In the genomic region with DNA sequence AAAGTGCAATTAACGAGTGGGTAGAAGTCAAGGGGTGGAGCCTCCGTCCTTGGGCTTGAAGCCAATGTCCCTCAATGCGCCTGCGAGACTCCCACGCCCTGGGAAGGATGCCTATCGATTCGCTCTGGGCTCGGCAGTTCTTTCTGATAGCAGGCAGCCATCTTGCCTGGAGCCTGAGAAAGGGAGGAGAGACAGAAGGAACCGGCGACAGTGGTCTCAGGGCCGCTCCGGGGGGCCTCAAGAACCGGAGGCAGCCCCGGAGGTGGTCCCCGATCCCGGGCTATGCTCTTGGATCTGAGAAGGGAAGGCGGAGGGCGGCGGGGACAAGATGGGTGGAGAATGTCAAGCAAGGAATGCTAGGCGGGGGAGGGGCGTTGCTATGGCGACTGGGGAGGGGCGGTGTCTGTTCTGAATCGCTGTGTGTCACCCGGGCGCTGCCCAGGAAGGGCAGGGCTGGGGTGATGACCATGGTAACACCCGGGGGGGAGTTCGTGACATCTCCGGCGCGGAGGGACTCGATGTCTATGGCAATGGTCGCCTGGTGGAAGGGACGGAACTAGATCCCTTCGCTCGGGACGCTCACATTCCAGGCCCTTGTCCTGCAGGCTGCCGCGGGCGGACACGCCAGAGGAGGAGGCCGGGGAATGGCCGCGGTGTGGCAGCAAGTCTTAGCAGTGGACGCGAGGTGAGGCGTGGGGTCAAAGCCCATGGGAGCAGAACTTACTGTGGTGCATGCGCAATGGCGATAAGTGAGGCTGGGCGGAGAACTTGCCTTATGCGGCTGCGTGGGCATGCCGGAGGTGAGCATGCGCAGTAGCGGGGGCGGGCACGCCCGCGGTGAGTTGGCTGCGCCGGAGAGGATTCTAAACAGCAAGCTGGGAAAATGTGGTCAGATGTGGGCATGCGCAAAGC, we compare ENCODE assay signal across 8 cellular contexts. TPM values are rescaled to one million over a fixed set of nuclear protein-coding genes. Genes with fewer than 3 reads are reported as not detected.
DNase-seq lines count a peak whose midpoint lies in the region; ATAC-seq, FAIRE-seq and TF ChIP-seq lines count a peak whose summit lies in the region.

Gene WDR13, plus strand, starts transcription at position 140 of the 912 bp plus-strand sequence. Its CDS starts 505 bp downstream, at position 645.

- H3K27me3 ChIP-seq in adipocyte (replicated peaks; ENCODE audit: control insufficient read depth, insufficient read depth, low read length) (no peaks in the 10 kb centered on the region), pancreas (no peaks in the 10 kb centered on the region), thyroid gland (no peaks in the 10 kb centered on the region)

- DNase-seq in GM10248 (ENCODE audit: extremely low spot score) = peak; percentile 89
- DNase-seq in NCI-H1436 treated with DMSO at 0.1 percent for 48 hours (lab: John Stamatoyannopoulos, UW) = peak; percentile 52
- DNase-seq in T follicular helper cell (ENCODE audit: low read depth) = peak; percentile 83
- peak; percentile 93 for DNase-seq in adipocyte (ENCODE audit: low read depth)
- peak; percentile 94 for DNase-seq in Right ventricle myocardium superior
- peak; percentile 91 to 96 (median 91) for DNase-seq in pancreas
- DNase-seq in thyroid gland = peak; percentile 89 to 92

- TF ChIP-seq POLR2A in thyroid gland (IDR thresholded peaks at IDR 0.05) = peak; percentile 33 to 79

- POLR2A ChIA-PET in GM10248 (lab: Yijun Ruan, JAX) = no interaction called here

- intact Hi-C loops in Right ventricle myocardium superior (cut with DNase I) = no loop called here
- intact Hi-C loops in pancreas (cut with DNase I) = no loop called here
- intact Hi-C loops in thyroid gland (cut with DNase I) = no loop called here

- ATAC-seq in HG02642 (IDR thresholded peaks at IDR 0.05; ENCODE audit: poor library complexity, unreplicated experiment) = peak; percentile 77
- peak; percentile 96 for ATAC-seq in Right ventricle myocardium superior (ENCODE audit: poor library complexity)
- ATAC-seq in pancreas = peak; percentile 74 to 93 (median 86)

- 0 to 33% methylated on average over 62 of the region's 62 CpGs for WGBS in pancreas, 2 donors
- 0% methylated on average over 5 to 25 of the region's 62 CpGs for WGBS in thyroid gland, 2 donors

- peak within 1 kb of the TSS; percentile 89 to 96 (median 92) for H3K27ac ChIP-seq in pancreas
- peak within 1 kb of the TSS; percentile 88 to 98 (median 94) for H3K27ac ChIP-seq in thyroid gland

- FAIRE-seq in pancreas (lab: Jason Lieb, UNC) = peak; percentile 94

- peaks cover 6% of the 10 kb centered on the region for H3K4me1 ChIP-seq in adipocyte (ENCODE audit: control insufficient read depth, insufficient read depth, low read length)
- no peaks in the 10 kb centered on the region for H3K4me1 ChIP-seq in pancreas
- peaks cover 0 to 5% of the 10 kb centered on the region in 2 donors for H3K4me1 ChIP-seq in thyroid gland

- peak within 1 kb of the TSS; percentile 86 for H3K4me3 ChIP-seq in adipocyte (ENCODE audit: low read length)
- peak within 1 kb of the TSS; percentile 32 to 59 (median 50) for H3K4me3 ChIP-seq in pancreas
- H3K4me3 ChIP-seq in thyroid gland (replicated peaks in 1 of 3) = peak within 1 kb of the TSS in 2 of 3 donors; percentile 38 to 58

- no peak for TF ChIP-seq CTCF in GM10248 (IDR thresholded peaks at IDR 0.05; ENCODE audit: control extremely low read depth, extremely low read depth, low read depth, missing control alignments)
- no peak for TF ChIP-seq CTCF in pancreas (IDR thresholded peaks at IDR 0.05)
- TF ChIP-seq CTCF in thyroid gland (IDR thresholded peaks at IDR 0.05) = no peak

- CTCF ChIA-PET in GM10248 (lab: Yijun Ruan, JAX) = interaction anchor here (0.9 to 1.3 kb wide), 2 partner anchors 8 to 58 kb away, joined by 3 read pairs; partner anchors contain the start of gene TBC1D25

- H3K9me3 ChIP-seq in adipocyte (ENCODE audit: control insufficient read depth, low read length) = no peaks in the 10 kb centered on the region
- no peaks in the 10 kb centered on the region for H3K9me3 ChIP-seq in pancreas
- no peaks in the 10 kb centered on the region for H3K9me3 ChIP-seq in thyroid gland

- H3K36me3 ChIP-seq in adipocyte (ENCODE audit: control insufficient read depth, insufficient read depth, low read length, severe bottlenecking) (peaks cover 33% of the 10 kb centered on the region), pancreas (peaks cover 0 to 22% (median 0%) of the 10 kb centered on the region in 3 donors), thyroid gland (peaks cover 19 to 23% of the 10 kb centered on the region in 2 donors)

- H3K9ac ChIP-seq in adipocyte (ENCODE audit: low read length) = peak within 1 kb of the TSS; percentile 95

RNA-seq across cellular contexts. Expression of gene WDR13, which starts in this region (rescaled TPM):
- 173 TPM for total RNA-seq in Right ventricle myocardium superior
- total RNA-seq in pancreas = 100 to 1,000 TPM; 107 to 213 (median 150) TPM
- 100 to 1,000 TPM; 422 to 552 TPM for polyA plus RNA-seq in pancreas
- 100 to 1,000 TPM; 134 to 181 (median 171) TPM for total RNA-seq in thyroid gland

Comparison
In these comparisons a context has a peak if more than half of its experiments do, and no peak if none do; other contexts are left out.
1. Peak in every context shown above with its lines: DNase-seq, ATAC-seq, H3K4me3 ChIP-seq and H3K27ac ChIP-seq.